Comparison of ENCODE assay signal across 11 cellular contexts in genomic region chr14:33404054-33404453, GRCh38.
A peak's percentile ranks its signal among the peaks of the same experiment; 100 is the strongest.
DNase-seq lines count a peak whose midpoint lies in the region; ATAC-seq and TF ChIP-seq lines count a peak whose summit lies in the region.
"Had no signal": no experiment of that assay in that cellular context is flagged by ENCODE, and none has a peak within 500 bp of the region (broad histone marks: within the 10 kb centered on the region; RNA-seq: fewer than 3 reads in every experiment).

No MANE protein-coding gene starts in this region.

- peak; percentile 26 for TF ChIP-seq CTCF in fibroblast of mammary gland (conservative IDR thresholded peaks at IDR 0.05; ENCODE audit: control insufficient read depth, insufficient read depth, low read depth, low read length)
- peak; percentile 22 for TF ChIP-seq CTCF in retinal pigment epithelial cell (conservative IDR thresholded peaks at IDR 0.05; ENCODE audit: low read depth, low read length)

- ATAC-seq in HG03196 (IDR thresholded peaks at IDR 0.05; ENCODE audit: unreplicated experiment), result no peak
- ATAC-seq: right cardiac atrium had no signal

- DNase-seq in GM04503 (ENCODE audit: low read depth) (peak; percentile 88), T1000 (lab: John Stamatoyannopoulos, UW) (peak; percentile 17), fibroblast of mammary gland (ENCODE audit: low read depth) (peak; percentile 88), retinal pigment epithelial cell (ENCODE audit: low read depth) (peak; percentile 82), SK-N-DZ (ENCODE audit: low spot score) (no peak), NCI-H774 (lab: John Stamatoyannopoulos, UW) (no peak), NCI-H2227 treated with DMSO at 0.1 percent for 48 hours (lab: John Stamatoyannopoulos, UW) (no peak)
- DNase-seq: activated naive CD4-positive, alpha-beta T cell treated with anti-CD3 and anti-CD28 coated beads, Interleukin-2, amount 50 U/mL, for 16 hours; Caco-2; right cardiac atrium had no signal

- H3K4me3 ChIP-seq in fibroblast of mammary gland (ENCODE audit: control insufficient read depth, low read depth, low read length) (no peak overlapping the region), retinal pigment epithelial cell (ENCODE audit: low read length) (no peak overlapping the region)

Comparison
In these comparisons a context has a peak if more than half of its experiments do, and no peak if none do; other contexts are left out.
1. DNase-seq: peak in GM04503 (single experiment), T1000 (single experiment), fibroblast of mammary gland (single experiment) and retinal pigment epithelial cell (single experiment); none in SK-N-DZ (single experiment), NCI-H774 (single experiment) and NCI-H2227 treated with DMSO at 0.1 percent for 48 hours (single experiment).